8 cellular contexts compared by ENCODE assay signal in genomic region chr19:2976609-2977000, GRCh38. TPM values are rescaled to one million over a fixed set of nuclear protein-coding genes. Genes with fewer than 3 reads are reported as not detected.
DNase-seq lines count a peak whose midpoint lies in the region; ATAC-seq and TF ChIP-seq lines count a peak whose summit lies in the region.

No MANE protein-coding gene starts in this region.

- H3K9me3 ChIP-seq in CD4-positive, alpha-beta T cell (ENCODE audit: control insufficient read depth, low read length), result no peaks in the 10 kb centered on the region

- H3K4me1 ChIP-seq in KMS-11 (ENCODE audit: low read depth, poor library complexity, severe bottlenecking), result peaks cover 5% of the 10 kb centered on the region

- DNase-seq in CD4-positive, alpha-beta T cell, result no peak
- DNase-seq in neural crest cell (ENCODE audit: low read depth, low spot score) (no peak), NCI-H1930 (lab: John Stamatoyannopoulos, UW) (no peak), OCI-M1 (lab: John Stamatoyannopoulos, UW) (no peak), kidney tubule cell (ENCODE audit: low spot score) (no peak)

- peak overlapping the region; percentile 35; the same call in 1 of the 2 replicates for H2AFZ ChIP-seq in KMS-11 (ENCODE audit: low read depth)

- CTCF ChIA-PET in CD4-positive, alpha-beta T cell (lab: Charles Lee), result interaction anchor here (1.5 kb wide), 1 partner anchor 127 kb away, joined by 4 read pairs; no protein-coding TSS in a partner anchor

- H3K36me3 ChIP-seq in KMS-11 (ENCODE audit: insufficient read depth), result no peaks in the 10 kb centered on the region

- no peaks in the 10 kb centered on the region for H4K20me1 ChIP-seq in KMS-11 (ENCODE audit: insufficient read depth)

- H3K4me3 Mint-ChIP-seq in CD4-positive, alpha-beta T cell, result peak overlapping the region; percentile 96
- H3K4me3 Mint-ChIP-seq in dendritic cell treated with granulocyte-macrophage colony-stimulating factor and Interleukin-4, amounts not matched to agents 40 ng/mL and 50 ng/mL, for 4 days, result peak overlapping the region; percentile 89
- H3K4me3 Mint-ChIP-seq in neural crest cell, result peak overlapping the region; percentile 81

- no peak for TF ChIP-seq CTCF in CD4-positive, alpha-beta T cell (IDR thresholded peaks at IDR 0.05)
- TF ChIP-seq CTCF in KMS-11 (conservative IDR thresholded peaks at IDR 0.05; ENCODE audit: low read depth, low read length) (no peak), neural crest cell (conservative IDR thresholded peaks at IDR 0.05) (no peak)

- intact Hi-C loops in CD4-positive, alpha-beta T cell (cut with DNase I, micrococcal nuclease), result loop anchor here in 1 of 2 experiments (10.0 kb wide), 1 partner anchor 58 kb away; no protein-coding TSS in a partner anchor
- intact Hi-C loops in dendritic cell treated with granulocyte-macrophage colony-stimulating factor and Interleukin-4, amounts not matched to agents 40 ng/mL and 50 ng/mL, for 4 days (cut with micrococcal nuclease), result loop anchor here (5.0 kb wide), 1 partner anchor 61 kb away; no protein-coding TSS in a partner anchor

- H3K4me2 ChIP-seq in KMS-11, result peak overlapping the region; percentile 22; the same call in 1 of the 2 replicates

- peaks cover 9% of the 10 kb centered on the region for H3K27me3 Mint-ChIP-seq in CD4-positive, alpha-beta T cell
- H3K27me3 Mint-ChIP-seq in dendritic cell treated with granulocyte-macrophage colony-stimulating factor and Interleukin-4, amounts not matched to agents 40 ng/mL and 50 ng/mL, for 4 days, result peaks cover 32% of the 10 kb centered on the region
- peaks cover 98% of the 10 kb centered on the region for H3K27me3 Mint-ChIP-seq in neural crest cell (ENCODE audit: low read depth)

- no peak overlapping the region for H3K27ac ChIP-seq in CD4-positive, alpha-beta T cell (ENCODE audit: low read depth, low read length)
- H3K27ac ChIP-seq in KMS-11, result no peak overlapping the region

- H3K36me3 Mint-ChIP-seq in CD4-positive, alpha-beta T cell (ENCODE audit: low read depth), result peaks cover 7% of the 10 kb centered on the region
- no peaks in the 10 kb centered on the region for H3K36me3 Mint-ChIP-seq in dendritic cell treated with granulocyte-macrophage colony-stimulating factor and Interleukin-4, amounts not matched to agents 40 ng/mL and 50 ng/mL, for 4 days (ENCODE audit: low read depth)
- no peaks in the 10 kb centered on the region for H3K36me3 Mint-ChIP-seq in neural crest cell (ENCODE audit: low read depth)

- H3K9me3 Mint-ChIP-seq in CD4-positive, alpha-beta T cell, result no peaks in the 10 kb centered on the region
- no peaks in the 10 kb centered on the region for H3K9me3 Mint-ChIP-seq in dendritic cell treated with granulocyte-macrophage colony-stimulating factor and Interleukin-4, amounts not matched to agents 40 ng/mL and 50 ng/mL, for 4 days
- no peaks in the 10 kb centered on the region for H3K9me3 Mint-ChIP-seq in neural crest cell

- H3K4me3 ChIP-seq in KMS-11 (IDR thresholded peaks at IDR 0.05; ENCODE audit: insufficient read depth, low read depth, low read length), result no peak overlapping the region

- H3K27me3 ChIP-seq in CD4-positive, alpha-beta T cell (ENCODE audit: control insufficient read depth, insufficient read depth, low read length), result peaks cover 3% of the 10 kb centered on the region
- peaks cover 79% of the 10 kb centered on the region for H3K27me3 ChIP-seq in KMS-11 (ENCODE audit: insufficient read depth, low read depth)

- no peak overlapping the region for H3K9ac ChIP-seq in KMS-11

- POLR2A ChIA-PET in CD4-positive, alpha-beta T cell (lab: Charles Lee), result interaction anchor here (1.1 to 2.7 kb wide), 4 partner anchors 26 to 84 kb away, joined by 3 to 25 read pairs (median 10); no protein-coding TSS in a partner anchor

- no peak for ATAC-seq in CD4-positive, alpha-beta T cell (ENCODE audit: poor library complexity)
- ATAC-seq in GM18517 (IDR thresholded peaks at IDR 0.05; ENCODE audit: unreplicated experiment), result no peak

- H3K4me1 Mint-ChIP-seq in CD4-positive, alpha-beta T cell (ENCODE audit: low read depth), result peaks cover 17% of the 10 kb centered on the region
- H3K4me1 Mint-ChIP-seq in dendritic cell treated with granulocyte-macrophage colony-stimulating factor and Interleukin-4, amounts not matched to agents 40 ng/mL and 50 ng/mL, for 4 days (ENCODE audit: low read depth), result peaks cover 31% of the 10 kb centered on the region
- H3K4me1 Mint-ChIP-seq in neural crest cell, result peaks cover 22% of the 10 kb centered on the region

- H3K27ac Mint-ChIP-seq in CD4-positive, alpha-beta T cell, result peak overlapping the region; percentile 86
- H3K27ac Mint-ChIP-seq in dendritic cell treated with granulocyte-macrophage colony-stimulating factor and Interleukin-4, amounts not matched to agents 40 ng/mL and 50 ng/mL, for 4 days, result peak overlapping the region; percentile 83
- H3K27ac Mint-ChIP-seq in neural crest cell (ENCODE audit: unreplicated experiment), result no peak overlapping the region

- H3K79me2 ChIP-seq in KMS-11 (ENCODE audit: insufficient read depth, low read depth), result no peaks in the 10 kb centered on the region

RNA-seq across cellular contexts. Expression of gene TLE6, which starts 0.8 kb away (rescaled TPM):
- total RNA-seq in CD4-positive, alpha-beta T cell, result not detected
- 0.44 TPM in 1 of 2 replicates, not detected in the other for total RNA-seq in neural crest cell

RNA-seq across cellular contexts. Expression of gene ZNF77, which starts 31.8 kb away (rescaled TPM):
- 1 to 10 TPM; 2.0 to 2.4 TPM for total RNA-seq in CD4-positive, alpha-beta T cell
- 7.8 and 7.9 TPM in 2 replicates for total RNA-seq in neural crest cell

RNA-seq across cellular contexts. Expression of gene TLE2, which starts 52.5 kb away (rescaled TPM):
- 10 to 100 TPM; 23.9 to 25.0 TPM for total RNA-seq in CD4-positive, alpha-beta T cell
- 0.73 and 1.4 TPM in 2 replicates for total RNA-seq in neural crest cell

Comparison
In these comparisons a context has a peak if more than half of its experiments do, and no peak if none do; other contexts are left out.
1. RNA of gene TLE2, which starts 52.5 kb away (total RNA-seq): 23.9 to 25.0 TPM in CD4-positive, alpha-beta T cell; 0.73 to 1.4 TPM in neural crest cell; every median in the first group is over 10 times any median in the second.
2. Peak in every context shown above with its lines, with median percentiles within 50 percentile points of each other: H3K4me3 Mint-ChIP-seq.